Comparison of ENCODE assay signal across 28 cellular contexts in genomic region chr13:98203641-98204326, GRCh38. TPM values are rescaled to one million over a fixed set of nuclear protein-coding genes. Genes with fewer than 3 reads are reported as not detected.
A peak's percentile ranks its signal among the peaks of the same experiment; 100 is the strongest.
DNase-seq lines count a peak whose midpoint lies in the region; ATAC-seq and TF ChIP-seq lines count a peak whose summit lies in the region.
"Had no signal": no experiment of that assay in that cellular context is flagged by ENCODE, and none has a peak within 500 bp of the region (broad histone marks: within the 10 kb centered on the region; RNA-seq: fewer than 3 reads in every experiment).

No MANE protein-coding gene starts in this region.

- H3K4me3 ChIP-seq in fibroblast of lung (replicated peaks in 1 of 4; ENCODE audit: control extremely low read depth in 1 of 4, insufficient read depth in 1 of 4, low read depth in 3 of 4, low read length in 4 of 4): no peak overlapping the region
- H3K4me3 ChIP-seq in psoas muscle: no peak overlapping the region
- H3K4me3 ChIP-seq: adrenal gland, gastrocnemius medialis, hepatocyte, Peyer's patch, skin epidermis had no signal

- peak overlapping the region; percentile 87 for H3K27ac Mint-ChIP-seq in HFFc6
- peak overlapping the region; percentile 76 for H3K27ac Mint-ChIP-seq in osteocyte (ENCODE audit: unreplicated experiment)
- H3K27ac Mint-ChIP-seq: brain, memory B cell, type B pancreatic cell, WTC11 had no signal

- TF ChIP-seq CTCF in HFFc6 (IDR thresholded peaks at IDR 0.05): no peak
- TF ChIP-seq CTCF in fibroblast of lung (conservative IDR thresholded peaks at IDR 0.05 in 1 of 2, IDR thresholded peaks at IDR 0.05 in 1 of 2; ENCODE audit: low read depth in 1 of 2, low read length in 2 of 2): no peak
- no peak for TF ChIP-seq CTCF in osteocyte (IDR thresholded peaks at IDR 0.05)
- TF ChIP-seq CTCF in psoas muscle (IDR thresholded peaks at IDR 0.05): no peak

- peaks cover 56% of the 10 kb centered on the region for H3K79me2 ChIP-seq in fibroblast of lung (ENCODE audit: control insufficient read depth, insufficient read depth, low read length)

- H3K36me3 Mint-ChIP-seq in HFFc6 (ENCODE audit: low read depth) (peaks cover 39% of the 10 kb centered on the region), osteocyte (ENCODE audit: unreplicated experiment) (peaks cover 38% of the 10 kb centered on the region)

- ATAC-seq in GM19324 (IDR thresholded peaks at IDR 0.05; ENCODE audit: low FRiP score, unreplicated experiment): no peak
- no peak for ATAC-seq in psoas muscle
- ATAC-seq in HG02981 (IDR thresholded peaks at IDR 0.05; ENCODE audit: unreplicated experiment): no peak
- ATAC-seq: gastrocnemius medialis, left cardiac atrium, WTC11 had no signal

- H3K4me2 ChIP-seq in fibroblast of lung (ENCODE audit: extremely low read depth, insufficient read depth, low read length): peak overlapping the region; percentile 60
- H3K4me2 ChIP-seq: hepatocyte had no signal

- H4K20me1 ChIP-seq in fibroblast of lung (ENCODE audit: control insufficient read depth, extremely low read depth, insufficient read depth, low read length): no peaks in the 10 kb centered on the region

- H3K27me3 ChIP-seq in fibroblast of lung (ENCODE audit: control insufficient read depth, insufficient read depth, low read length): no peaks in the 10 kb centered on the region
- H3K27me3 ChIP-seq in psoas muscle (ENCODE audit: insufficient read depth in 3 of 3, low read length in 2 of 3): peaks cover 0 to 5% (median 0%) of the 10 kb centered on the region in 3 donors
- H3K27me3 ChIP-seq: adrenal gland, gastrocnemius medialis, hepatocyte, Peyer's patch had no signal

- H3K4me1 ChIP-seq in fibroblast of lung (ENCODE audit: control insufficient read depth, extremely low read depth, insufficient read depth, low read length) (peaks cover 42% of the 10 kb centered on the region), psoas muscle (no peaks in the 10 kb centered on the region)

- H3K27ac ChIP-seq in fibroblast of lung (ENCODE audit: insufficient read depth, low read length) (peak overlapping the region; percentile 76), psoas muscle (no peak overlapping the region)
- H3K27ac ChIP-seq: adrenal gland, gastrocnemius medialis, hepatocyte, Peyer's patch, skin epidermis had no signal

- peaks cover 96% of the 10 kb centered on the region for H3K4me1 Mint-ChIP-seq in HFFc6 (ENCODE audit: low read depth)
- peaks cover 71% of the 10 kb centered on the region for H3K4me1 Mint-ChIP-seq in osteocyte (ENCODE audit: unreplicated experiment)
- H3K4me1 Mint-ChIP-seq: memory B cell had no signal

- DNase-seq in AG20443 (ENCODE audit: low spot score) (peak; percentile 55), HFFc6 (peak; percentile 29), fibroblast of lung (ENCODE audit: low read depth in 2 of 2) (peak in 1 of 2 donors; percentile 69), osteocyte (ENCODE audit: extremely low spot score, unreplicated experiment) (no peak), SK-N-DZ (ENCODE audit: low spot score) (no peak), psoas muscle (no peak)
- DNase-seq: activated naive CD4-positive, alpha-beta T cell treated with Interleukin-2 at 50 U/mL for 16 hours; adrenal gland; Calu3; effector CD8-positive, alpha-beta T cell; gastrocnemius medialis; Kasumi-1; left cardiac atrium; NCI-H526 treated with DMSO at 0.1 percent for 48 hours; Peyer's patch; SHP77 treated with DMSO at 0.1 percent for 48 hours; stimulated activated CD8-positive, alpha-beta memory T cell treated with anti-CD3 and anti-CD28 coated beads, Interleukin-4, amount 100 ng/mL, for 48 hours had no signal

- H3K27me3 Mint-ChIP-seq in HFFc6 (ENCODE audit: insufficient read depth): peaks cover 6% of the 10 kb centered on the region
- no peaks in the 10 kb centered on the region for H3K27me3 Mint-ChIP-seq in osteocyte (ENCODE audit: unreplicated experiment)
- H3K27me3 Mint-ChIP-seq: type B pancreatic cell had no signal

- H3K9me3 Mint-ChIP-seq in HFFc6 (peaks cover 25% of the 10 kb centered on the region), osteocyte (ENCODE audit: unreplicated experiment) (peaks cover 15% of the 10 kb centered on the region)

- peak overlapping the region; percentile 3 for H3K9ac ChIP-seq in fibroblast of lung (ENCODE audit: insufficient read depth, low read length)

- no peak overlapping the region for H2AFZ ChIP-seq in fibroblast of lung (ENCODE audit: low read length)
- H2AFZ ChIP-seq: hepatocyte had no signal

- 70 to 80% (median 79%) methylated on average over 8 of the region's 8 CpGs for WGBS in psoas muscle, 3 donors

- H3K4me3 Mint-ChIP-seq in HFFc6 (peak overlapping the region; percentile 66), osteocyte (ENCODE audit: unreplicated experiment) (peak overlapping the region; percentile 19)
- H3K4me3 Mint-ChIP-seq: brain, memory B cell, type B pancreatic cell, WTC11 had no signal

- intact Hi-C loops in psoas muscle (cut with DNase I): no loop called here

- H3K36me3 ChIP-seq in fibroblast of lung (ENCODE audit: control insufficient read depth, insufficient read depth, low read length): no peaks in the 10 kb centered on the region
- no peaks in the 10 kb centered on the region for H3K36me3 ChIP-seq in psoas muscle (ENCODE audit: insufficient read depth in 1 of 2, low read depth in 1 of 2)
- H3K36me3 ChIP-seq: adrenal gland, gastrocnemius medialis, Peyer's patch had no signal

- no peaks in the 10 kb centered on the region for H3K9me3 ChIP-seq in fibroblast of lung (ENCODE audit: control insufficient read depth, insufficient read depth, low read depth, low read length)
- H3K9me3 ChIP-seq in psoas muscle: peaks cover 15% of the 10 kb centered on the region
- H3K9me3 ChIP-seq: Peyer's patch had no signal

RNA-seq across cellular contexts. Expression of gene RNF113B, which starts 26.7 kb away (rescaled TPM):
- not detected for total RNA-seq in HFFc6 (2021; fragmentation: NEBNext Ultra II Directional; extraction: Animal tissue kit (Norgen Biotek cat#: 25700))
- not detected in 2 replicates for total RNA-seq in fibroblast of lung
- not detected in 2 replicates for polyA plus RNA-seq in fibroblast of lung
- not detected in 2 replicates for polyA plus RNA-seq in fibroblast of lung (2012)
- polyA minus RNA-seq in fibroblast of lung (ENCODE audit: low replicate concordance): not detected in 2 replicates
- total RNA-seq in osteocyte: not detected in 2 replicates
- polyA plus RNA-seq in SK-N-DZ (2014; cell fraction: cytosol; rRNA removed): not detected in 2 replicates
- not detected in 2 replicates for polyA plus RNA-seq in SK-N-DZ (2014; cell fraction: nucleus; rRNA removed)
- not detected for total RNA-seq in psoas muscle
- polyA plus RNA-seq in psoas muscle: not detected
- total RNA-seq: Calu3, Daoy, epithelial cell of proximal tubule, gastrocnemius medialis, hepatocyte, left cardiac atrium, Peyer's patch, pulmonary artery endothelial cell, WTC11 had no signal

Comparison
In these comparisons a context has a peak if more than half of its experiments do, and no peak if none do; other contexts are left out.
1. DNase-seq: peak in AG20443 (single experiment) and HFFc6 (single experiment); none in osteocyte (single experiment), SK-N-DZ (single experiment) and psoas muscle (0 of 2).